Comparison of ENCODE assay signal across 15 cellular contexts in genomic region chr5:112640495-112640894, GRCh38.
"Had no signal": no experiment of that assay in that cellular context is flagged by ENCODE, and none has a peak within 500 bp of the region (broad histone marks: within the 10 kb centered on the region; RNA-seq: fewer than 3 reads in every experiment).

No MANE protein-coding gene starts in this region.

- H3K36me3 ChIP-seq: adrenal gland, right atrium auricular region had no signal

- H3K9me3 Mint-ChIP-seq: activated B cell treated with CpG ODN at 0.5 μM for 24 hours; activated CD8-positive, alpha-beta T cell treated with anti-CD3 and anti-CD28 coated beads for 36 hours; activated T-cell treated with anti-CD3 and anti-CD28 coated beads, Interleukin-2, amount 50 U/mL, for 4 hours; dendritic cell treated with granulocyte-macrophage colony-stimulating factor and Interleukin-4, amounts not matched to agents 40 ng/mL and 50 ng/mL, for 4 days; stimulated activated naive CD8-positive, alpha-beta T cell treated with anti-CD3 and anti-CD28 coated beads, Interleukin-15, Interleukin-2, amounts not matched to agents 100 ng/mL and 50 ng/mL, for 24 hours had no signal

- H3K4me3 Mint-ChIP-seq: activated B cell treated with CpG ODN at 0.5 μM for 24 hours; activated CD8-positive, alpha-beta T cell treated with anti-CD3 and anti-CD28 coated beads for 36 hours; activated T-cell treated with anti-CD3 and anti-CD28 coated beads, Interleukin-2, amount 50 U/mL, for 4 hours; dendritic cell treated with granulocyte-macrophage colony-stimulating factor and Interleukin-4, amounts not matched to agents 40 ng/mL and 50 ng/mL, for 4 days; naive thymus-derived CD4-positive, alpha-beta T cell; stimulated activated naive CD8-positive, alpha-beta T cell treated with anti-CD3 and anti-CD28 coated beads, Interleukin-15, Interleukin-2, amounts not matched to agents 100 ng/mL and 50 ng/mL, for 24 hours had no signal

- H3K27me3 Mint-ChIP-seq: activated CD8-positive, alpha-beta T cell treated with anti-CD3 and anti-CD28 coated beads for 36 hours; dendritic cell treated with granulocyte-macrophage colony-stimulating factor and Interleukin-4, amounts not matched to agents 40 ng/mL and 50 ng/mL, for 4 days had no signal

- H3K27me3 ChIP-seq: adrenal gland, body of pancreas, right atrium auricular region had no signal

- DNase-seq: activated B cell treated with CpG ODN at 0.5 μM for 24 hours; activated CD4-positive, alpha-beta T cell treated with anti-CD3 and anti-CD28 coated beads for 48 hours; activated CD8-positive, alpha-beta T cell treated with anti-CD3 and anti-CD28 coated beads for 36 hours; activated effector memory CD4-positive, alpha-beta T cell treated with Interleukin-2 at 50 U/mL for 16 hours; activated naive CD4-positive, alpha-beta T cell treated with anti-CD3 and anti-CD28 coated beads, Interleukin-2, amount 50 U/mL, for 16 hours; activated T-cell treated with anti-CD3 and anti-CD28 coated beads, Interleukin-2, amount 50 U/mL, for 4 hours; adrenal gland; body of pancreas; naive thymus-derived CD4-positive, alpha-beta T cell; occipital lobe; SW 1271 had no signal

- H3K27ac ChIP-seq: adrenal gland, body of pancreas had no signal

- H3K4me3 ChIP-seq: adrenal gland, body of pancreas, right atrium auricular region had no signal

- H3K9me3 ChIP-seq: adrenal gland, body of pancreas, right atrium auricular region had no signal

- H3K36me3 Mint-ChIP-seq: naive thymus-derived CD4-positive, alpha-beta T cell had no signal

- H3K4me1 ChIP-seq: adrenal gland had no signal

- H3K4me1 Mint-ChIP-seq: activated B cell treated with CpG ODN at 0.5 μM for 24 hours; naive thymus-derived CD4-positive, alpha-beta T cell had no signal

- H3K27ac Mint-ChIP-seq: activated B cell treated with CpG ODN at 0.5 μM for 24 hours; activated CD8-positive, alpha-beta T cell treated with anti-CD3 and anti-CD28 coated beads for 36 hours; dendritic cell treated with granulocyte-macrophage colony-stimulating factor and Interleukin-4, amounts not matched to agents 40 ng/mL and 50 ng/mL, for 4 days; naive thymus-derived CD4-positive, alpha-beta T cell; progenitor cell of endocrine pancreas; stimulated activated naive CD8-positive, alpha-beta T cell treated with anti-CD3 and anti-CD28 coated beads, Interleukin-15, Interleukin-2, amounts not matched to agents 100 ng/mL and 50 ng/mL, for 24 hours had no signal
